In genomic region chr14:21475767-21476525, GRCh38 we compare ENCODE assay signal across 1 cellular context.
TF ChIP-seq lines count a peak whose summit lies in the region.

No MANE protein-coding gene starts in this region.

TF ChIP-seq in WTC11, 78 proteins besides CTCF, POLR2A, EP300 and RAD21 (continued from another document):
- TF ChIP-seq TEAD1 (CRISPR knock-in tag; IDR thresholded peaks at IDR 0.05) (no peak), ZBTB43 (CRISPR knock-in tag; IDR thresholded peaks at IDR 0.05) (no peak)
TF ChIP-seq in WTC11: peak in this region for 0.
